9 cellular contexts compared by ENCODE assay signal in the genomic region with DNA sequence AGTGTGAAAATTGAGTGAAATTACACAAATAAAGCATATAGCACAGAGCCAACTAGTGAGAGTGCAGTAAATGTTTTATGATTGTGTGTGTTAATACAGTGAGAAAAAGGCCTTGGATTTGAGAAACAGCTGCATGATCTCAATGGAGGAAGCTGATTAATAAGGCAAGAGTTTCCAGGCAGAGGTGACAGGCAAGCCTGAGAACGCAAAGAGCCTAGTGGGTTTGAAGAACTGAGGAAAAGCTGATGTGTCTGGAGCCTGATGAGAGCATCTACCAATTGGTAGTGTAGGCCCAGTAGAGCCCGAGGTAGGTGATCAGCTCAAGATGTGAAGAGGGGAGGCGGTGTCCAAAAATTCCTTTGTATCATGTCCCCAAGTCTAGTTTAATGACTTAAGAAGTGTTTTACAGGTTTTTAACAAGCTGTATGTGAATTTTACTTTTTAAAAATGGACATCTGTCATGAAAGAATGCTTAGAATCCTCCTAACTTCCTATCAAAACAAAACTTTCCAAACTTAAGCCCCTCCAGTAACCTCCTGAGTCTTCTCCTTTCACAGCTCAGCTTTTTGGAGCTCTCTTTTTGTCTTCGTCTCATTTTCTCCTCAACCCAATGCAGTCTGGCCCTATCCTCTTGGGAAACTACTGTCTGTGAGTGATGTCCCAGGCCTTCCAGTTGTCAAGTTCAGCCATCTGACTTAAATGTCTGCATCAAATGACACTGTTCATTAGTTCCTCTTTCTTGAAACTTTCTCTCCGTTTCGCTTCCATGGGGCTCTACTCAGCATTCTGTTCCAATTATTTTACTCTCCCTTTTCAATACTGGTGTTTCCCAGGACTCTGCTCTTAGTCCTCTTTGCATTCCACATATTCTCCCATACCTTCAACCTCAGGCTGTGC. TPM values are rescaled to one million over a fixed set of nuclear protein-coding genes. Genes with fewer than 3 reads are reported as not detected.
A peak's percentile ranks its signal among the peaks of the same experiment; 100 is the strongest.
DNase-seq lines count a peak whose midpoint lies in the region; ATAC-seq, FAIRE-seq and TF ChIP-seq lines count a peak whose summit lies in the region.
"Had no signal": no experiment of that assay in that cellular context is flagged by ENCODE, and none has a peak within 500 bp of the region (broad histone marks: within the 10 kb centered on the region; RNA-seq: fewer than 3 reads in every experiment).

No MANE protein-coding gene starts in this region.

- H3K9me3 ChIP-seq in OCI-LY1 (ENCODE audit: low read length), result no peaks in the 10 kb centered on the region
- no peaks in the 10 kb centered on the region for H3K9me3 ChIP-seq in smooth muscle cell (replicated peaks; ENCODE audit: low read depth)

- peaks cover 4% of the 10 kb centered on the region for H3K36me3 Mint-ChIP-seq in activated CD4-positive, alpha-beta T cell treated with anti-CD3 and anti-CD28 coated beads for 36 hours (ENCODE audit: low read depth)

- H3K9me3 Mint-ChIP-seq in activated CD4-positive, alpha-beta T cell treated with anti-CD3 and anti-CD28 coated beads for 36 hours (ENCODE audit: low read depth), result no peaks in the 10 kb centered on the region

- WGBS in smooth muscle cell (ENCODE audit: low lambda C conversion rate), result 74% methylated on average over 6 of the region's 6 CpGs

- no peak for FAIRE-seq in HTR-8/SVneo (lab: Jason Lieb, UNC)

- TF ChIP-seq CTCF in OCI-LY1 (IDR thresholded peaks at IDR 0.05; ENCODE audit: low read length) (no peak), fibroblast of the aortic adventitia (IDR thresholded peaks at IDR 0.05; ENCODE audit: insufficient read depth, low read length) (no peak), smooth muscle cell (IDR thresholded peaks at IDR 0.05; ENCODE audit: borderline replicate concordance, insufficient read depth, poor library complexity, severe bottlenecking) (no peak)

- peak overlapping the region; percentile 89 for H3K4me3 ChIP-seq in OCI-LY1 (ENCODE audit: low read depth, low read length, poor library complexity, severe bottlenecking)
- H3K4me3 ChIP-seq in fibroblast of the aortic adventitia (ENCODE audit: low read depth, low read length), result peak overlapping the region; percentile 95
- H3K4me3 ChIP-seq in smooth muscle cell, result peak overlapping the region; percentile 89

- no peak overlapping the region for H3K4me3 Mint-ChIP-seq in activated CD4-positive, alpha-beta T cell treated with anti-CD3 and anti-CD28 coated beads for 36 hours

- no peaks in the 10 kb centered on the region for H3F3A ChIP-seq in OCI-LY1 (ENCODE audit: insufficient read depth, low read length)
- no peaks in the 10 kb centered on the region for H3F3A ChIP-seq in smooth muscle cell (ENCODE audit: low read depth)

- H3K36me3 ChIP-seq in OCI-LY1 (ENCODE audit: insufficient read depth, low read length) (peaks cover 23% of the 10 kb centered on the region), smooth muscle cell (ENCODE audit: low read depth) (no peaks in the 10 kb centered on the region)

- H3K9me2 ChIP-seq in OCI-LY1 (ENCODE audit: low read depth, low read length), result no peaks in the 10 kb centered on the region

- no peak for ATAC-seq in activated CD4-positive, alpha-beta T cell treated with anti-CD3 and anti-CD28 coated beads for 36 hours

- POLR2A ChIA-PET in activated CD4-positive, alpha-beta T cell treated with anti-CD3 and anti-CD28 coated beads for 36 hours (lab: Charles Lee), result no interaction called here

- peaks cover 42% of the 10 kb centered on the region for H3K4me1 ChIP-seq in OCI-LY1 (ENCODE audit: insufficient read depth, low read length, severe bottlenecking)
- peaks cover 32% of the 10 kb centered on the region for H3K4me1 ChIP-seq in smooth muscle cell (ENCODE audit: low read depth)

- intact Hi-C loops in activated CD4-positive, alpha-beta T cell treated with anti-CD3 and anti-CD28 coated beads for 36 hours (cut with DNase I, micrococcal nuclease), result loop anchor here (2.0 to 10.0 kb wide), 5 partner anchors 491 to 906 kb away; a partner anchor contains a TSS

- H3K4me2 ChIP-seq in OCI-LY1 (ENCODE audit: low read length) (peak overlapping the region; percentile 74), smooth muscle cell (peak overlapping the region; percentile 95)

- H3K27me3 Mint-ChIP-seq in activated CD4-positive, alpha-beta T cell treated with anti-CD3 and anti-CD28 coated beads for 36 hours, result peaks cover 5% of the 10 kb centered on the region

- DNase-seq in activated CD4-positive, alpha-beta T cell treated with anti-CD3 and anti-CD28 coated beads for 36 hours, result peak; percentile 47
- no peak for DNase-seq in activated CD4-positive, alpha-beta T cell treated with anti-CD3 and anti-CD28 coated beads, Interleukin-2, amount 50 U/mL, for 4 hours
- DNase-seq in fibroblast of the aortic adventitia (ENCODE audit: low read depth) (peak; percentile 12), smooth muscle cell (lab: John Stamatoyannopoulos, UW; ENCODE audit: unreplicated experiment) (no peak), HTR-8/SVneo (ENCODE audit: insufficient read length, low spot score) (no peak), COLO829 (ENCODE audit: low spot score) (no peak), DMS53 (lab: John Stamatoyannopoulos, UW) (no peak)
- DNase-seq: DMS79 had no signal

- no peaks in the 10 kb centered on the region for H3K27me3 ChIP-seq in OCI-LY1 (ENCODE audit: insufficient read depth, low read length)
- H3K27me3 ChIP-seq in smooth muscle cell (ENCODE audit: low read depth), result no peaks in the 10 kb centered on the region

- H3K9ac ChIP-seq in OCI-LY1 (ENCODE audit: low read length) (peak overlapping the region; percentile 87), smooth muscle cell (ENCODE audit: low read depth) (peak overlapping the region; percentile 90)

- H3K79me2 ChIP-seq in OCI-LY1 (ENCODE audit: insufficient read depth, low read length), result peaks cover 58% of the 10 kb centered on the region
- H3K79me2 ChIP-seq in smooth muscle cell (ENCODE audit: low read depth), result peaks cover 79% of the 10 kb centered on the region

- H3K4me1 Mint-ChIP-seq in activated CD4-positive, alpha-beta T cell treated with anti-CD3 and anti-CD28 coated beads for 36 hours, result peaks cover 18% of the 10 kb centered on the region

- H3K27ac ChIP-seq in OCI-LY1 (ENCODE audit: low read depth, low read length, poor library complexity, severe bottlenecking) (peak overlapping the region; percentile 1), smooth muscle cell (ENCODE audit: low read depth) (no peak overlapping the region)

- CTCF ChIA-PET in activated CD4-positive, alpha-beta T cell treated with anti-CD3 and anti-CD28 coated beads for 36 hours (lab: Charles Lee), result interaction anchor here (0.6 to 1.1 kb wide), 3 partner anchors 10 to 1862 kb away, joined by 3 read pairs; no protein-coding TSS in a partner anchor

- H4K20me1 ChIP-seq in OCI-LY1 (ENCODE audit: insufficient read depth, low read length) (no peaks in the 10 kb centered on the region), smooth muscle cell (ENCODE audit: low read depth) (peaks cover 66% of the 10 kb centered on the region)

- H3K27ac Mint-ChIP-seq in activated CD4-positive, alpha-beta T cell treated with anti-CD3 and anti-CD28 coated beads for 36 hours, result no peak overlapping the region

- H2AFZ ChIP-seq in OCI-LY1 (ENCODE audit: low read length) (no peak overlapping the region), smooth muscle cell (ENCODE audit: low read depth) (peak overlapping the region; percentile 97)

RNA-seq across cellular contexts. Expression of a gene that starts 1.2 kb away (rescaled TPM):
- total RNA-seq in activated CD4-positive, alpha-beta T cell treated with anti-CD3 and anti-CD28 coated beads for 36 hours, result 10 to 100 TPM; 28.0 to 33.7 TPM
- total RNA-seq in fibroblast of the aortic adventitia (ENCODE audit: low replicate concordance) (21.8 and 32.3 TPM in 2 replicates), smooth muscle cell (22.1 and 28.8 TPM in 2 replicates)
- 16.9 and 20.9 TPM in 2 replicates for polyA plus RNA-seq in smooth muscle cell

RNA-seq across cellular contexts. Expression of a gene that starts 1.9 kb away (rescaled TPM):
- 1 to 10 TPM; 4.2 to 4.6 TPM for total RNA-seq in activated CD4-positive, alpha-beta T cell treated with anti-CD3 and anti-CD28 coated beads for 36 hours
- total RNA-seq in fibroblast of the aortic adventitia (ENCODE audit: low replicate concordance) (11.7 and 20.1 TPM in 2 replicates), smooth muscle cell (16.9 and 39.5 TPM in 2 replicates)
- polyA plus RNA-seq in smooth muscle cell, result 22.8 and 26.5 TPM in 2 replicates

Comparison
In these comparisons a context has a peak if more than half of its experiments do, and no peak if none do; other contexts are left out.
1. DNase-seq: peak in activated CD4-positive, alpha-beta T cell treated with anti-CD3 and anti-CD28 coated beads for 36 hours (single experiment) and fibroblast of the aortic adventitia (single experiment); none in activated CD4-positive, alpha-beta T cell treated with anti-CD3 and anti-CD28 coated beads, Interleukin-2, amount 50 U/mL, for 4 hours (0 of 2), smooth muscle cell (single experiment), HTR-8/SVneo (single experiment), COLO829 (single experiment) and DMS53 (single experiment).
2. Peak in every context shown above with its lines, with median percentiles within 50 percentile points of each other: H3K4me3 ChIP-seq.